1 cellular context compared by ENCODE assay signal in the genomic region with DNA sequence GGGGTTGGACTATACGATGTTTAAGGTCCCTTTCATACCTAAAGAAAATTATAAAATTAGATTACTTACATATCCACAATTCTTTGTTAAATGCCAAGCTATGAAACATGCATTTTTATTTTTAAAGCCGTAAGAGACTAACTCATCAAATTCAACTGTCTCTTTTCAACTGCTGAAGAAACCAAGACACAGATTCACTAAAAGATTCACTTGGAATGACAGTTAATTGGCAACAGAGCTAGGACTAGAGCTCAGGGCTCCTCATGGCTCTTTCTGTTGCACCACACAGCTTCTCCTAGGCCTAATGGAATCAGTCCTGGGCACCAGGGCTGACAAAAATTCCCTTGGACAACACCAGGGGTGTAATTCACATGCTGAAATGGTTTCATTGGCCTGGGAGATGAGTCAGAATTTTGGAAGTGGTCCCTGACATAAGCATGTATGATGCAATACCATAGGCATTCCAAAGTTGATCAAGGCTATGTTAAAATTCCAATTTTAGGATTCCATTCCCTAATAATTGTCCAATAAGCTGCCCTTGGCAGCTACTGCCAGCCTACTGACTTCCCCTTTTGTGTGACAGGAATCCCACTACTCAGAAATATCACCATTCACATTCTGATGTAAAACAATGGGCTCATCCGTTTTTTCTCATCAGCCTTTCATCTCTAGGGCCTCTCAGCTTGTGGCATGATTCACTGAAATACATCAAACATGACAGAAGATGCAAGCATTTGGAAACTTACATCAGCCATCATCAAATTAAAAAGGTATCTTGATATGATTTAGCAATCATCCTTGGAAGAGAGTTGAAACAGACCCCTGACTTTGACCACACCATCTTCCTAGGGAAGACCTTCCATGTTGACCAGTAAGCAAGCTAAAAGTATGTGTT.
A peak's percentile ranks its signal among the peaks of the same experiment; 100 is the strongest.
TF ChIP-seq lines count a peak whose summit lies in the region.

No MANE protein-coding gene starts in this region.

TF ChIP-seq in A549, 52 proteins besides CTCF, POLR2A, EP300 and RAD21 (continued from another document):
- TF ChIP-seq, protein P1, sequence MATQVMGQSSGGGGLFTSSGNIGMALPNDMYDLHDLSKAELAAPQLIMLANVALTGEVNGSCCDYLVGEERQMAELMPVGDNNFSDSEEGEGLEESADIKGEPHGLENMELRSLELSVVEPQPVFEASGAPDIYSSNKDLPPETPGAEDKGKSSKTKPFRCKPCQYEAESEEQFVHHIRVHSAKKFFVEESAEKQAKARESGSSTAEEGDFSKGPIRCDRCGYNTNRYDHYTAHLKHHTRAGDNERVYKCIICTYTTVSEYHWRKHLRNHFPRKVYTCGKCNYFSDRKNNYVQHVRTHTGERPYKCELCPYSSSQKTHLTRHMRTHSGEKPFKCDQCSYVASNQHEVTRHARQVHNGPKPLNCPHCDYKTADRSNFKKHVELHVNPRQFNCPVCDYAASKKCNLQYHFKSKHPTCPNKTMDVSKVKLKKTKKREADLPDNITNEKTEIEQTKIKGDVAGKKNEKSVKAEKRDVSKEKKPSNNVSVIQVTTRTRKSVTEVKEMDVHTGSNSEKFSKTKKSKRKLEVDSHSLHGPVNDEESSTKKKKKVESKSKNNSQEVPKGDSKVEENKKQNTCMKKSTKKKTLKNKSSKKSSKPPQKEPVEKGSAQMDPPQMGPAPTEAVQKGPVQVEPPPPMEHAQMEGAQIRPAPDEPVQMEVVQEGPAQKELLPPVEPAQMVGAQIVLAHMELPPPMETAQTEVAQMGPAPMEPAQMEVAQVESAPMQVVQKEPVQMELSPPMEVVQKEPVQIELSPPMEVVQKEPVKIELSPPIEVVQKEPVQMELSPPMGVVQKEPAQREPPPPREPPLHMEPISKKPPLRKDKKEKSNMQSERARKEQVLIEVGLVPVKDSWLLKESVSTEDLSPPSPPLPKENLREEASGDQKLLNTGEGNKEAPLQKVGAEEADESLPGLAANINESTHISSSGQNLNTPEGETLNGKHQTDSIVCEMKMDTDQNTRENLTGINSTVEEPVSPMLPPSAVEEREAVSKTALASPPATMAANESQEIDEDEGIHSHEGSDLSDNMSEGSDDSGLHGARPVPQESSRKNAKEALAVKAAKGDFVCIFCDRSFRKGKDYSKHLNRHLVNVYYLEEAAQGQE (IDR thresholded peaks at IDR 0.05), result no peak
- TF ChIP-seq CBX2 (IDR thresholded peaks at IDR 0.05; ENCODE audit: borderline replicate concordance, low read depth), result no peak
- TF ChIP-seq FOXS1 (CRISPR knock-in tag; IDR thresholded peaks at IDR 0.05), result no peak
- no peak for TF ChIP-seq SREBF2 (IDR thresholded peaks at IDR 0.05)
- peak; percentile 91 for TF ChIP-seq JUNB (IDR thresholded peaks at IDR 0.05)
- no peak for TF ChIP-seq HEYL (CRISPR knock-in tag; IDR thresholded peaks at IDR 0.05)
- no peak for TF ChIP-seq ZC3H11A (IDR thresholded peaks at IDR 0.05)
- no peak for TF ChIP-seq HOXB13 (CRISPR knock-in tag; IDR thresholded peaks at IDR 0.05; ENCODE audit: low read depth)
- TF ChIP-seq SMC3 (IDR thresholded peaks at IDR 0.05), result peak; percentile 18; the same call in 1 of the 3 replicates
